35 cellular contexts compared by ENCODE assay signal in the genomic region with DNA sequence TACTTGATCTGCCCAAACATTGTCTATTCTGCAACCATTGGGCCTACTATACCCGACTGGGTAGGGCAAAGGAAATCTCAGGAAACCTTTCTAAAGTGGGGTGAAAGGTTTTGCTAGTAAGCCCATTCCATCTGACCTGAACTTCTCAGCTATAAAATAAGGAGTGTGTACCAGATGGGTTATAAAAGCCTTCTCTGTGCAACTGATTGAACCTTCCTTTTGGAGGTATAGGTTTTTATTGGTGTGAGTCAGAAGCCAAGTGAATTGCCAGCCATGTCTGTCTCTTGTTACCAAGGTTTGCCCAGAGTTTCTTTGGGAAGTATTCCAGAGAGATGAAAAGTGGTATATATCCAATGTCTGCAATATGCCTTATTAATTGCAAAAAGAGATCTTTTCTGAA. TPM values are rescaled to one million over a fixed set of nuclear protein-coding genes. Genes with fewer than 3 reads are reported as not detected.
"Had no signal": no experiment of that assay in that cellular context is flagged by ENCODE, and none has a peak within 500 bp of the region (broad histone marks: within the 10 kb centered on the region; RNA-seq: fewer than 3 reads in every experiment).

No MANE protein-coding gene starts in this region.

- H3K4me3 ChIP-seq: adrenal gland, ascending aorta, body of pancreas, breast epithelium, cardiac muscle cell had no signal

- H3K27me3 ChIP-seq: adrenal gland, ascending aorta, body of pancreas, brain microvascular endothelial cell, breast epithelium, cardiac muscle cell had no signal

- DNase-seq: activated effector memory CD4-positive, alpha-beta T cell treated with anti-CD3 and anti-CD28 coated beads, Interleukin-2, amount 50 U/mL, for 16 hours; activated effector memory CD4-positive, alpha-beta T cell treated with Interleukin-2 at 50 U/mL for 16 hours; activated gamma-delta T cell; activated gamma-delta T cell treated with Interleukin-2 at 50 U/mL for 16 hours; activated naive CD4-positive, alpha-beta T cell; activated naive CD4-positive, alpha-beta T cell treated with anti-CD3 and anti-CD28 coated beads for 36 hours; activated naive CD4-positive, alpha-beta T cell treated with anti-CD3 and anti-CD28 coated beads, Interleukin-2, amount 10 ng/mL, durations not matched to agents 7 days and 5 days; activated naive CD4-positive, alpha-beta T cell treated with anti-CD3 and anti-CD28 coated beads, Interleukin-2, amount 50 U/mL, for 16 hours; activated naive CD4-positive, alpha-beta T cell treated with Interleukin-2 at 50 U/mL for 16 hours; activated naive CD8-positive, alpha-beta T cell treated with anti-CD3 and anti-CD28 coated beads for 36 hours; activated naive CD8-positive, alpha-beta T cell treated with anti-CD3 and anti-CD28 coated beads, Interleukin-2, amount 10 ng/mL, durations not matched to agents 7 days and 5 days; activated naive CD8-positive, alpha-beta T cell treated with anti-CD3 and anti-CD28 coated beads, Interleukin-2, amount 50 U/mL, for 24 hours; activated T-cell treated with anti-CD3 and anti-CD28 coated beads for 4 hours; activated T-cell treated with anti-CD3 and anti-CD28 coated beads, Interleukin-2, amount 50 U/mL, for 1 hour; activated T-cell treated with anti-CD3 and anti-CD28 coated beads, Interleukin-2, amount 50 U/mL, for 24 hours; activated T-cell treated with anti-CD3 and anti-CD28 coated beads, Interleukin-2, amount 50 U/mL, for 4 hours; activated T-cell treated with anti-CD3 and anti-CD28 coated beads, Interleukin-2, amount 50 U/mL, for 48 hours; activated T-cell treated with anti-CD3 and anti-CD28 coated beads, Interleukin-2, amount 50 U/mL, for 72 hours; adrenal gland; amniotic stem cell; amygdala; anterior cingulate cortex; aorta; body of pancreas; brain microvascular endothelial cell; caudate nucleus; central memory CD4-positive, alpha-beta T cell; cerebellar nuclear complex had no signal

- H3K9me3 ChIP-seq: adrenal gland, ascending aorta, body of pancreas, breast epithelium had no signal

- H3K4me1 ChIP-seq: adrenal gland, ascending aorta, body of pancreas, breast epithelium had no signal

- ATAC-seq: activated naive CD4-positive, alpha-beta T cell treated with anti-CD3 and anti-CD28 coated beads, Interleukin-2, amount 50 U/mL, for 72 hours; activated naive CD8-positive, alpha-beta T cell treated with anti-CD3 and anti-CD28 coated beads, Interleukin-2, amount 50 U/mL, for 24 hours; activated T-cell treated with anti-CD3 and anti-CD28 coated beads, Interleukin-2, amount 50 U/mL, for 4 hours; activated T-cell treated with anti-CD3 and anti-CD28 coated beads, Interleukin-2, amount 50 U/mL, for 72 hours; activated T-helper 17 cell treated with anti-CD3 and anti-CD28 coated beads, Interleukin-2, amount 50 U/mL, for 72 hours; body of pancreas had no signal

- H3K36me3 ChIP-seq: adrenal gland, ascending aorta, brain microvascular endothelial cell, breast epithelium, cardiac muscle cell had no signal

- H3K27ac ChIP-seq: adrenal gland, ascending aorta, body of pancreas, brain microvascular endothelial cell, breast epithelium, cardiac muscle cell had no signal

RNA-seq across cellular contexts. Expression of a gene that starts 41.6 kb away (rescaled TPM):
- total RNA-seq: activated naive CD4-positive, alpha-beta T cell treated with anti-CD3 and anti-CD28 coated beads for 36 hours; activated naive CD8-positive, alpha-beta T cell treated with anti-CD3 and anti-CD28 coated beads, Interleukin-2, amount 10 ng/mL, durations not matched to agents 7 days and 5 days; activated T-helper 1 cell treated with anti-CD3 and anti-CD28 coated beads, Interleukin-12 subunit alpha, Interleukin-12 subunit beta, Interleukin-2, Interleukin-4 antibody, amounts not matched to agents 30 ng/mL and 10 ng/mL and 1 ng/mL, durations not matched to agents 14 hours and 24 hours and 36 hours; activated T-helper 2 cell treated with anti-CD3 and anti-CD28 coated beads, Interferon-gamma antibody, Interleukin-2, Interleukin-4, amounts not matched to agents 10 μg/mL and 5 μg/mL and 100 μg/mL, durations not matched to agents 14 hours and 24 hours and 36 hours had no signal
